1 cellular context compared by ENCODE assay signal in the genomic region with DNA sequence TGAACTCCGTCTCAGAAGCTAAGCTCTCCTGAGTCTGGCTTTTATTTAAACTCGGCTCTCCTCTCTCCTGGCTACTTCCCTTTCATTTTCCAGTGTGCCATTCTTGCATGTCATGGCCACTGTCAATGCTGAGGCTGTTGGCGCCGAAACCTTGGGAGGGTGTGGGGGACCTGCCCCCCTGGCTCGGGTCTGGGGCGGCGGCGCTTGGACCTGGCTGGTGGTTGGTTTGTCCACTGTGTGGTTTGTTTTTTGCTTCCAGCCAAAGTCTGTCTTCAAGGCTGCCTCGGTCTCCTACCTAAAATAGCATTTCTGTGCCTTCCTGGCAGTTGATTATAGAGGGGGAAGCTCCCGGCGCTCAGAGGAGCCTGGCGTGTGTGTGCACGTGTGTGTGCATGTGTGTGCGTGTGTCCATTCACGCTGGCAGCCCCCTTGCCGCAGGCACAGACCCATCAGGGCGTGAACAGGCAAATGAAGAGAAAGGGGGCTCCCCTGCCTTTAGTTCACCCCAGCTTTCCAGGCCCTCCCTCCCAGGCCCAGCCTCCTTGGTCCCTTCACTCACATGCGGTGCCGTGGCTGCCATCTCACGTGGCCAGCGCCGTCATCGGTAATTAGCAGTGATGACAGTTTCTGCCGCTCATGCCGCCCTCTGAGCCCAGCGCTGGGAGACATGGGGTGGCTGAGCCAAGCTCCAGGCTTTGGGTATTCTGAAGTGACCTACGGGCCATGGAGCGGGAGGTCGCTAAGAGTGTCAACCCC.
TF ChIP-seq lines count a peak whose summit lies in the region.

No MANE protein-coding gene starts in this region.

TF ChIP-seq in K562, 482 proteins besides CTCF, POLR2A, EP300 and RAD21 (continued from another document):
- TF ChIP-seq GTF2E2 (tag; IDR thresholded peaks at IDR 0.05), result no peak
- TF ChIP-seq MCM7 (IDR thresholded peaks at IDR 0.05), result 0 out of 4 replicates have a peak, but pooled peaks of 1 of the 2 experiments have one; percentile 67
- no peak for TF ChIP-seq ZFP1 (CRISPR knock-in tag; IDR thresholded peaks at IDR 0.05)
- TF ChIP-seq HOXB6 (CRISPR knock-in tag; IDR thresholded peaks at IDR 0.05; ENCODE audit: borderline replicate concordance), result no peak
- no peak for TF ChIP-seq EHMT2 (IDR thresholded peaks at IDR 0.05)
- no peak for TF ChIP-seq SRSF7 (optimal IDR thresholded peaks at IDR 0.05; ENCODE audit: low read depth, low read length)
- no peak for TF ChIP-seq MAFF (IDR thresholded peaks at IDR 0.05; ENCODE audit: low read length)
- no peak for TF ChIP-seq NCOA1 (IDR thresholded peaks at IDR 0.05; ENCODE audit: low read depth)
- no peak for TF ChIP-seq PURB (CRISPR knock-in tag; IDR thresholded peaks at IDR 0.05; ENCODE audit: low read depth)
- no peak for TF ChIP-seq POU5F1 (IDR thresholded peaks at IDR 0.05; ENCODE audit: borderline replicate concordance, low read depth, low read length, partially characterized antibody)
- no peak for TF ChIP-seq PRMT5 (CRISPR knock-in tag; IDR thresholded peaks at IDR 0.05)
- 0 out of 4 replicates have a peak, but pooled peaks of 1 of the 2 experiments have one; percentile 16 for TF ChIP-seq NRF1 (conservative IDR thresholded peaks at IDR 0.05 in 1 of 2, IDR thresholded peaks at IDR 0.05 in 1 of 2)
- TF ChIP-seq KLF10 (CRISPR knock-in tag; IDR thresholded peaks at IDR 0.05), result no peak
- TF ChIP-seq ZNF699 (CRISPR knock-in tag; IDR thresholded peaks at IDR 0.05; ENCODE audit: insufficient replicate concordance), result no peak
- TF ChIP-seq TCF7L2 (IDR thresholded peaks at IDR 0.05; ENCODE audit: low read depth, low read length), result no peak
- TF ChIP-seq, protein P1, sequence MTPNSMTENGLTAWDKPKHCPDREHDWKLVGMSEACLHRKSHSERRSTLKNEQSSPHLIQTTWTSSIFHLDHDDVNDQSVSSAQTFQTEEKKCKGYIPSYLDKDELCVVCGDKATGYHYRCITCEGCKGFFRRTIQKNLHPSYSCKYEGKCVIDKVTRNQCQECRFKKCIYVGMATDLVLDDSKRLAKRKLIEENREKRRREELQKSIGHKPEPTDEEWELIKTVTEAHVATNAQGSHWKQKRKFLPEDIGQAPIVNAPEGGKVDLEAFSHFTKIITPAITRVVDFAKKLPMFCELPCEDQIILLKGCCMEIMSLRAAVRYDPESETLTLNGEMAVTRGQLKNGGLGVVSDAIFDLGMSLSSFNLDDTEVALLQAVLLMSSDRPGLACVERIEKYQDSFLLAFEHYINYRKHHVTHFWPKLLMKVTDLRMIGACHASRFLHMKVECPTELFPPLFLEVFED (CRISPR knock-in tag; conservative IDR thresholded peaks at IDR 0.05), result no peak
- TF ChIP-seq POLR2AphosphoS5 (IDR thresholded peaks at IDR 0.05; ENCODE audit: control insufficient read depth, insufficient read depth, low read depth, low read length), result 0 out of 2 replicates have a peak, but pooled peaks have one; percentile 12
- no peak for TF ChIP-seq MECOM (CRISPR knock-in tag; IDR thresholded peaks at IDR 0.05)
- no peak for TF ChIP-seq SMC3 (conservative IDR thresholded peaks at IDR 0.05; ENCODE audit: insufficient read depth, low read depth, low read length)
- no peak for TF ChIP-seq CAMTA2 (CRISPR knock-in tag; conservative IDR thresholded peaks at IDR 0.05)
- TF ChIP-seq, protein P2, sequence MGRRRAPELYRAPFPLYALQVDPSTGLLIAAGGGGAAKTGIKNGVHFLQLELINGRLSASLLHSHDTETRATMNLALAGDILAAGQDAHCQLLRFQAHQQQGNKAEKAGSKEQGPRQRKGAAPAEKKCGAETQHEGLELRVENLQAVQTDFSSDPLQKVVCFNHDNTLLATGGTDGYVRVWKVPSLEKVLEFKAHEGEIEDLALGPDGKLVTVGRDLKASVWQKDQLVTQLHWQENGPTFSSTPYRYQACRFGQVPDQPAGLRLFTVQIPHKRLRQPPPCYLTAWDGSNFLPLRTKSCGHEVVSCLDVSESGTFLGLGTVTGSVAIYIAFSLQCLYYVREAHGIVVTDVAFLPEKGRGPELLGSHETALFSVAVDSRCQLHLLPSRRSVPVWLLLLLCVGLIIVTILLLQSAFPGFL (CRISPR knock-in tag; IDR thresholded peaks at IDR 0.05), result no peak
- TF ChIP-seq XRCC5 (IDR thresholded peaks at IDR 0.05; ENCODE audit: low read depth, low read length), result no peak
- no peak for TF ChIP-seq TAF15 (IDR thresholded peaks at IDR 0.05; ENCODE audit: low read depth, low read length)
- TF ChIP-seq, protein P3, sequence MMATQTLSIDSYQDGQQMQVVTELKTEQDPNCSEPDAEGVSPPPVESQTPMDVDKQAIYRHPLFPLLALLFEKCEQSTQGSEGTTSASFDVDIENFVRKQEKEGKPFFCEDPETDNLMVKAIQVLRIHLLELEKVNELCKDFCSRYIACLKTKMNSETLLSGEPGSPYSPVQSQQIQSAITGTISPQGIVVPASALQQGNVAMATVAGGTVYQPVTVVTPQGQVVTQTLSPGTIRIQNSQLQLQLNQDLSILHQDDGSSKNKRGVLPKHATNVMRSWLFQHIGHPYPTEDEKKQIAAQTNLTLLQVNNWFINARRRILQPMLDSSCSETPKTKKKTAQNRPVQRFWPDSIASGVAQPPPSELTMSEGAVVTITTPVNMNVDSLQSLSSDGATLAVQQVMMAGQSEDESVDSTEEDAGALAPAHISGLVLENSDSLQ (IDR thresholded peaks at IDR 0.05), result peak; percentile 69
- TF ChIP-seq NCOA6 (IDR thresholded peaks at IDR 0.05), result no peak
- TF ChIP-seq MCM2 (IDR thresholded peaks at IDR 0.05; ENCODE audit: low read depth), result no peak
- TF ChIP-seq ZNF584 (CRISPR knock-in tag; IDR thresholded peaks at IDR 0.05; ENCODE audit: low read depth), result no peak
- TF ChIP-seq ZNF143 (CRISPR knock-in tag; IDR thresholded peaks at IDR 0.05), result no peak
- TF ChIP-seq PTTG1 (tag; IDR thresholded peaks at IDR 0.05; ENCODE audit: low read depth), result no peak
- no peak for TF ChIP-seq ZNF354B (CRISPR knock-in tag; IDR thresholded peaks at IDR 0.05)
- TF ChIP-seq ZNF507 (tag; conservative IDR thresholded peaks at IDR 0.05), result no peak
- TF ChIP-seq ZBTB1 (CRISPR knock-in tag; IDR thresholded peaks at IDR 0.05; ENCODE audit: borderline replicate concordance, low read depth), result no peak
- TF ChIP-seq TBL1XR1 (IDR thresholded peaks at IDR 0.05; ENCODE audit: low read length in 2 of 2), result no peak
- no peak for TF ChIP-seq POLR2H (tag; IDR thresholded peaks at IDR 0.05; ENCODE audit: low read depth)
- TF ChIP-seq KDM2B (CRISPR knock-in tag; IDR thresholded peaks at IDR 0.05), result no peak
- TF ChIP-seq, protein P4, sequence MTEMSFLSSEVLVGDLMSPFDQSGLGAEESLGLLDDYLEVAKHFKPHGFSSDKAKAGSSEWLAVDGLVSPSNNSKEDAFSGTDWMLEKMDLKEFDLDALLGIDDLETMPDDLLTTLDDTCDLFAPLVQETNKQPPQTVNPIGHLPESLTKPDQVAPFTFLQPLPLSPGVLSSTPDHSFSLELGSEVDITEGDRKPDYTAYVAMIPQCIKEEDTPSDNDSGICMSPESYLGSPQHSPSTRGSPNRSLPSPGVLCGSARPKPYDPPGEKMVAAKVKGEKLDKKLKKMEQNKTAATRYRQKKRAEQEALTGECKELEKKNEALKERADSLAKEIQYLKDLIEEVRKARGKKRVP (CRISPR knock-in tag; IDR thresholded peaks at IDR 0.05), result no peak
- no peak for TF ChIP-seq ZNF830 (CRISPR knock-in tag; IDR thresholded peaks at IDR 0.05)
- TF ChIP-seq ATF1 (CRISPR knock-in tag; IDR thresholded peaks at IDR 0.05), result no peak
- TF ChIP-seq ATF1 (tag; IDR thresholded peaks at IDR 0.05), result peak; percentile 88
- TF ChIP-seq, protein P5, sequence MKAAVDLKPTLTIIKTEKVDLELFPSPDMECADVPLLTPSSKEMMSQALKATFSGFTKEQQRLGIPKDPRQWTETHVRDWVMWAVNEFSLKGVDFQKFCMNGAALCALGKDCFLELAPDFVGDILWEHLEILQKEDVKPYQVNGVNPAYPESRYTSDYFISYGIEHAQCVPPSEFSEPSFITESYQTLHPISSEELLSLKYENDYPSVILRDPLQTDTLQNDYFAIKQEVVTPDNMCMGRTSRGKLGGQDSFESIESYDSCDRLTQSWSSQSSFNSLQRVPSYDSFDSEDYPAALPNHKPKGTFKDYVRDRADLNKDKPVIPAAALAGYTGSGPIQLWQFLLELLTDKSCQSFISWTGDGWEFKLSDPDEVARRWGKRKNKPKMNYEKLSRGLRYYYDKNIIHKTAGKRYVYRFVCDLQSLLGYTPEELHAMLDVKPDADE (conservative IDR thresholded peaks at IDR 0.05; ENCODE audit: control insufficient read depth, low read depth, low read length), result no peak
- TF ChIP-seq POLR2G (IDR thresholded peaks at IDR 0.05; ENCODE audit: low read depth, low read length), result peak; percentile 81
- no peak for TF ChIP-seq ZNF696 (CRISPR knock-in tag; conservative IDR thresholded peaks at IDR 0.05)
- TF ChIP-seq, protein P6, sequence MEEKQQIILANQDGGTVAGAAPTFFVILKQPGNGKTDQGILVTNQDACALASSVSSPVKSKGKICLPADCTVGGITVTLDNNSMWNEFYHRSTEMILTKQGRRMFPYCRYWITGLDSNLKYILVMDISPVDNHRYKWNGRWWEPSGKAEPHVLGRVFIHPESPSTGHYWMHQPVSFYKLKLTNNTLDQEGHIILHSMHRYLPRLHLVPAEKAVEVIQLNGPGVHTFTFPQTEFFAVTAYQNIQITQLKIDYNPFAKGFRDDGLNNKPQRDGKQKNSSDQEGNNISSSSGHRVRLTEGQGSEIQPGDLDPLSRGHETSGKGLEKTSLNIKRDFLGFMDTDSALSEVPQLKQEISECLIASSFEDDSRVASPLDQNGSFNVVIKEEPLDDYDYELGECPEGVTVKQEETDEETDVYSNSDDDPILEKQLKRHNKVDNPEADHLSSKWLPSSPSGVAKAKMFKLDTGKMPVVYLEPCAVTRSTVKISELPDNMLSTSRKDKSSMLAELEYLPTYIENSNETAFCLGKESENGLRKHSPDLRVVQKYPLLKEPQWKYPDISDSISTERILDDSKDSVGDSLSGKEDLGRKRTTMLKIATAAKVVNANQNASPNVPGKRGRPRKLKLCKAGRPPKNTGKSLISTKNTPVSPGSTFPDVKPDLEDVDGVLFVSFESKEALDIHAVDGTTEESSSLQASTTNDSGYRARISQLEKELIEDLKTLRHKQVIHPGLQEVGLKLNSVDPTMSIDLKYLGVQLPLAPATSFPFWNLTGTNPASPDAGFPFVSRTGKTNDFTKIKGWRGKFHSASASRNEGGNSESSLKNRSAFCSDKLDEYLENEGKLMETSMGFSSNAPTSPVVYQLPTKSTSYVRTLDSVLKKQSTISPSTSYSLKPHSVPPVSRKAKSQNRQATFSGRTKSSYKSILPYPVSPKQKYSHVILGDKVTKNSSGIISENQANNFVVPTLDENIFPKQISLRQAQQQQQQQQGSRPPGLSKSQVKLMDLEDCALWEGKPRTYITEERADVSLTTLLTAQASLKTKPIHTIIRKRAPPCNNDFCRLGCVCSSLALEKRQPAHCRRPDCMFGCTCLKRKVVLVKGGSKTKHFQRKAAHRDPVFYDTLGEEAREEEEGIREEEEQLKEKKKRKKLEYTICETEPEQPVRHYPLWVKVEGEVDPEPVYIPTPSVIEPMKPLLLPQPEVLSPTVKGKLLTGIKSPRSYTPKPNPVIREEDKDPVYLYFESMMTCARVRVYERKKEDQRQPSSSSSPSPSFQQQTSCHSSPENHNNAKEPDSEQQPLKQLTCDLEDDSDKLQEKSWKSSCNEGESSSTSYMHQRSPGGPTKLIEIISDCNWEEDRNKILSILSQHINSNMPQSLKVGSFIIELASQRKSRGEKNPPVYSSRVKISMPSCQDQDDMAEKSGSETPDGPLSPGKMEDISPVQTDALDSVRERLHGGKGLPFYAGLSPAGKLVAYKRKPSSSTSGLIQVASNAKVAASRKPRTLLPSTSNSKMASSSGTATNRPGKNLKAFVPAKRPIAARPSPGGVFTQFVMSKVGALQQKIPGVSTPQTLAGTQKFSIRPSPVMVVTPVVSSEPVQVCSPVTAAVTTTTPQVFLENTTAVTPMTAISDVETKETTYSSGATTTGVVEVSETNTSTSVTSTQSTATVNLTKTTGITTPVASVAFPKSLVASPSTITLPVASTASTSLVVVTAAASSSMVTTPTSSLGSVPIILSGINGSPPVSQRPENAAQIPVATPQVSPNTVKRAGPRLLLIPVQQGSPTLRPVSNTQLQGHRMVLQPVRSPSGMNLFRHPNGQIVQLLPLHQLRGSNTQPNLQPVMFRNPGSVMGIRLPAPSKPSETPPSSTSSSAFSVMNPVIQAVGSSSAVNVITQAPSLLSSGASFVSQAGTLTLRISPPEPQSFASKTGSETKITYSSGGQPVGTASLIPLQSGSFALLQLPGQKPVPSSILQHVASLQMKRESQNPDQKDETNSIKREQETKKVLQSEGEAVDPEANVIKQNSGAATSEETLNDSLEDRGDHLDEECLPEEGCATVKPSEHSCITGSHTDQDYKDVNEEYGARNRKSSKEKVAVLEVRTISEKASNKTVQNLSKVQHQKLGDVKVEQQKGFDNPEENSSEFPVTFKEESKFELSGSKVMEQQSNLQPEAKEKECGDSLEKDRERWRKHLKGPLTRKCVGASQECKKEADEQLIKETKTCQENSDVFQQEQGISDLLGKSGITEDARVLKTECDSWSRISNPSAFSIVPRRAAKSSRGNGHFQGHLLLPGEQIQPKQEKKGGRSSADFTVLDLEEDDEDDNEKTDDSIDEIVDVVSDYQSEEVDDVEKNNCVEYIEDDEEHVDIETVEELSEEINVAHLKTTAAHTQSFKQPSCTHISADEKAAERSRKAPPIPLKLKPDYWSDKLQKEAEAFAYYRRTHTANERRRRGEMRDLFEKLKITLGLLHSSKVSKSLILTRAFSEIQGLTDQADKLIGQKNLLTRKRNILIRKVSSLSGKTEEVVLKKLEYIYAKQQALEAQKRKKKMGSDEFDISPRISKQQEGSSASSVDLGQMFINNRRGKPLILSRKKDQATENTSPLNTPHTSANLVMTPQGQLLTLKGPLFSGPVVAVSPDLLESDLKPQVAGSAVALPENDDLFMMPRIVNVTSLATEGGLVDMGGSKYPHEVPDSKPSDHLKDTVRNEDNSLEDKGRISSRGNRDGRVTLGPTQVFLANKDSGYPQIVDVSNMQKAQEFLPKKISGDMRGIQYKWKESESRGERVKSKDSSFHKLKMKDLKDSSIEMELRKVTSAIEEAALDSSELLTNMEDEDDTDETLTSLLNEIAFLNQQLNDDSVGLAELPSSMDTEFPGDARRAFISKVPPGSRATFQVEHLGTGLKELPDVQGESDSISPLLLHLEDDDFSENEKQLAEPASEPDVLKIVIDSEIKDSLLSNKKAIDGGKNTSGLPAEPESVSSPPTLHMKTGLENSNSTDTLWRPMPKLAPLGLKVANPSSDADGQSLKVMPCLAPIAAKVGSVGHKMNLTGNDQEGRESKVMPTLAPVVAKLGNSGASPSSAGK (IDR thresholded peaks at IDR 0.05), result peak; percentile 93
- TF ChIP-seq CTBP1 (IDR thresholded peaks at IDR 0.05; ENCODE audit: borderline replicate concordance), result no peak
- TF ChIP-seq TCF7 (IDR thresholded peaks at IDR 0.05; ENCODE audit: borderline replicate concordance), result no peak
- no peak for TF ChIP-seq ETV6 (IDR thresholded peaks at IDR 0.05; ENCODE audit: borderline replicate concordance in 1 of 2, low read depth in 2 of 2, low read length in 1 of 2)
- TF ChIP-seq ETV6 (CRISPR knock-in tag; IDR thresholded peaks at IDR 0.05; ENCODE audit: borderline replicate concordance), result peak; percentile 48; the same call in 1 of the 2 replicates
- TF ChIP-seq SNIP1 (IDR thresholded peaks at IDR 0.05; ENCODE audit: low read depth), result no peak
TF ChIP-seq in K562: peak in this region for 96.
